In the genomic region with DNA sequence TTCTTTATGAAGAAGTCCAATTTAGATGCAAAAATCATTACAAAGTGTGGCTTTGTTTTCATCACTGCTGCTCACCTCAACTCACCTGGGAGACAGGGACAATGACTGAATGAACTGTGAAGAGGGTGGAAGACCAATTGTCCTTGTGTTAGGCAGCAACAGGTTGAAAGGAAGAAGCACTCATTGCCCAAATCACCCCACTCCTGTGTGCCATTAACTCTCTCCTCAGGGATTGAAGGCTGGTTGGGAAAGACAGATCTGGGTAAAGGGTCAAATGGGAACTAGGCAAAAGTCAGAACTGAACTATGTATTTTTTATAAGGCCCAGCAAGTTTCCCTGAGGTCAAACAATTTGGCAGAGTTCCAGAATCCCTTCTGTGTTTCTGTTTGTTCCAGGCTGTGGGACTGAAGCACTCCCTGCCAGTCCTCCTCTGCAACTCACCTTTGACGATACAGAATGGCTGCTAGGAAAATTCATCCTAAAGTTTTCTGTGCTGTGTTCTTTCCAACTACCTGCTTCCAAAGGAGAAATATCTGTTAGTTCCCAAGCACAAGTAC, we compare ENCODE assay signal across 29 cellular contexts.
DNase-seq lines count a peak whose midpoint lies in the region; ATAC-seq lines count a peak whose summit lies in the region.
"Had no signal": no experiment of that assay in that cellular context is flagged by ENCODE, and none has a peak within 500 bp of the region (broad histone marks: within the 10 kb centered on the region; RNA-seq: fewer than 3 reads in every experiment).

No MANE protein-coding gene starts in this region.

- H3K9me3 Mint-ChIP-seq in activated T-helper 2 cell treated with anti-CD3 and anti-CD28 coated beads, Interferon-gamma antibody, Interleukin-2, Interleukin-4, amounts not matched to agents 10 μg/mL and 5 μg/mL and 100 μg/mL, durations not matched to agents 14 hours and 24 hours and 36 hours: no peaks in the 10 kb centered on the region
- H3K9me3 Mint-ChIP-seq in naive thymus-derived CD8-positive, alpha-beta T cell: no peaks in the 10 kb centered on the region
- H3K9me3 Mint-ChIP-seq: activated naive CD8-positive, alpha-beta T cell treated with anti-CD3 and anti-CD28 coated beads, Interleukin-2, amount 10 ng/mL, durations not matched to agents 7 days and 5 days; dendritic cell treated with granulocyte-macrophage colony-stimulating factor and Interleukin-4, amounts not matched to agents 40 ng/mL and 50 ng/mL, for 4 days; endodermal cell; neural progenitor cell; T-helper 2 cell treated with Interferon-gamma antibody and Interleukin-4, amounts not matched to agents 5 μg/mL and 100 μg/mL, for 36 hours had no signal

- H3K36me3 Mint-ChIP-seq in activated T-helper 2 cell treated with anti-CD3 and anti-CD28 coated beads, Interferon-gamma antibody, Interleukin-2, Interleukin-4, amounts not matched to agents 10 μg/mL and 5 μg/mL and 100 μg/mL, durations not matched to agents 14 hours and 24 hours and 36 hours (ENCODE audit: low read depth): no peaks in the 10 kb centered on the region
- H3K36me3 Mint-ChIP-seq in naive thymus-derived CD8-positive, alpha-beta T cell: no peaks in the 10 kb centered on the region
- H3K36me3 Mint-ChIP-seq: activated naive CD8-positive, alpha-beta T cell treated with anti-CD3 and anti-CD28 coated beads, Interleukin-2, amount 10 ng/mL, durations not matched to agents 7 days and 5 days; immature natural killer cell; neural progenitor cell had no signal

- no peaks in the 10 kb centered on the region for H3K4me1 Mint-ChIP-seq in activated T-helper 2 cell treated with anti-CD3 and anti-CD28 coated beads, Interferon-gamma antibody, Interleukin-2, Interleukin-4, amounts not matched to agents 10 μg/mL and 5 μg/mL and 100 μg/mL, durations not matched to agents 14 hours and 24 hours and 36 hours (ENCODE audit: low read depth)
- no peaks in the 10 kb centered on the region for H3K4me1 Mint-ChIP-seq in naive thymus-derived CD8-positive, alpha-beta T cell
- H3K4me1 Mint-ChIP-seq: activated CD4-positive, alpha-beta T cell treated with anti-CD3 and anti-CD28 coated beads for 36 hours; activated naive CD8-positive, alpha-beta T cell treated with anti-CD3 and anti-CD28 coated beads, Interleukin-2, amount 10 ng/mL, durations not matched to agents 7 days and 5 days; B cell; immature natural killer cell had no signal

- DNase-seq in DMS153 (lab: John Stamatoyannopoulos, UW): peak; percentile 82
- DNase-seq in NCI-H1105 (lab: John Stamatoyannopoulos, UW): peak; percentile 88
- peak; percentile 87 for DNase-seq in NCI-H2081 treated with DMSO at 0.1 percent for 48 hours (lab: John Stamatoyannopoulos, UW)
- DNase-seq in NCI-H69 (lab: John Stamatoyannopoulos, UW): peak; percentile 95
- no peak for DNase-seq in activated T-helper 2 cell treated with anti-CD3 and anti-CD28 coated beads, Interferon-gamma antibody, Interleukin-2, Interleukin-4, amounts not matched to agents 10 μg/mL and 5 μg/mL and 100 μg/mL, durations not matched to agents 14 hours and 24 hours and 36 hours (ENCODE audit: low spot score)
- DNase-seq in GOT3 (lab: John Stamatoyannopoulos, UW): no peak
- no peak for DNase-seq in stimulated activated CD4-positive, alpha-beta T cell treated with anti-CD3 and anti-CD28 coated beads, Interleukin-4, amount 100 ng/mL, for 24 hours
- DNase-seq in naive thymus-derived CD8-positive, alpha-beta T cell: no peak
- DNase-seq: activated CD4-positive, alpha-beta T cell treated with anti-CD3 and anti-CD28 coated beads for 36 hours; activated effector memory CD4-positive, alpha-beta T cell treated with Interleukin-2 at 50 U/mL for 16 hours; activated naive CD8-positive, alpha-beta T cell treated with anti-CD3 and anti-CD28 coated beads, Interleukin-2, amount 10 ng/mL, durations not matched to agents 7 days and 5 days; activated T-cell treated with anti-CD3 and anti-CD28 coated beads for 4 hours; central memory CD4-positive, alpha-beta T cell; endodermal cell; gastrocnemius medialis; hippocampal formation; immature natural killer cell; KG1; mesenchymal stem cell; MM.1S; NCI-H2171 treated with DMSO at 0.1 percent for 48 hours; PC-3; stimulated activated CD4-positive, alpha-beta T cell treated with anti-CD3 and anti-CD28 coated beads, Interleukin-1b, Interleukin-23, amount 100 ng/mL, for 48 hours; trophoblast cell had no signal

- no peaks in the 10 kb centered on the region for H3K27me3 Mint-ChIP-seq in activated T-helper 2 cell treated with anti-CD3 and anti-CD28 coated beads, Interferon-gamma antibody, Interleukin-2, Interleukin-4, amounts not matched to agents 10 μg/mL and 5 μg/mL and 100 μg/mL, durations not matched to agents 14 hours and 24 hours and 36 hours (ENCODE audit: low read depth)
- peaks cover 4 to 26% (median 11%) of the 10 kb centered on the region in 5 donors for H3K27me3 Mint-ChIP-seq in naive thymus-derived CD8-positive, alpha-beta T cell
- H3K27me3 Mint-ChIP-seq: activated naive CD8-positive, alpha-beta T cell treated with anti-CD3 and anti-CD28 coated beads, Interleukin-2, amount 10 ng/mL, durations not matched to agents 7 days and 5 days; dendritic cell treated with granulocyte-macrophage colony-stimulating factor and Interleukin-4, amounts not matched to agents 40 ng/mL and 50 ng/mL, for 4 days had no signal

- intact Hi-C loops in activated T-helper 2 cell treated with anti-CD3 and anti-CD28 coated beads, Interferon-gamma antibody, Interleukin-2, Interleukin-4, amounts not matched to agents 10 μg/mL and 5 μg/mL and 100 μg/mL, durations not matched to agents 14 hours and 24 hours and 36 hours (cut with micrococcal nuclease): no loop called here

- H3K27ac Mint-ChIP-seq in activated T-helper 2 cell treated with anti-CD3 and anti-CD28 coated beads, Interferon-gamma antibody, Interleukin-2, Interleukin-4, amounts not matched to agents 10 μg/mL and 5 μg/mL and 100 μg/mL, durations not matched to agents 14 hours and 24 hours and 36 hours: no peak overlapping the region
- no peak overlapping the region for H3K27ac Mint-ChIP-seq in naive thymus-derived CD8-positive, alpha-beta T cell
- H3K27ac Mint-ChIP-seq: activated CD4-positive, alpha-beta T cell treated with anti-CD3 and anti-CD28 coated beads for 36 hours; activated naive CD8-positive, alpha-beta T cell treated with anti-CD3 and anti-CD28 coated beads, Interleukin-2, amount 10 ng/mL, durations not matched to agents 7 days and 5 days; B cell; dendritic cell treated with granulocyte-macrophage colony-stimulating factor and Interleukin-4, amounts not matched to agents 40 ng/mL and 50 ng/mL, for 4 days; endodermal cell; immature natural killer cell; T-helper 2 cell treated with Interferon-gamma antibody and Interleukin-4, amounts not matched to agents 5 μg/mL and 100 μg/mL, for 36 hours had no signal

- H3K4me3 Mint-ChIP-seq in activated T-helper 2 cell treated with anti-CD3 and anti-CD28 coated beads, Interferon-gamma antibody, Interleukin-2, Interleukin-4, amounts not matched to agents 10 μg/mL and 5 μg/mL and 100 μg/mL, durations not matched to agents 14 hours and 24 hours and 36 hours (ENCODE audit: low read depth): no peak overlapping the region
- H3K4me3 Mint-ChIP-seq in naive thymus-derived CD8-positive, alpha-beta T cell: no peak overlapping the region
- H3K4me3 Mint-ChIP-seq: activated CD4-positive, alpha-beta T cell treated with anti-CD3 and anti-CD28 coated beads for 36 hours; activated naive CD8-positive, alpha-beta T cell treated with anti-CD3 and anti-CD28 coated beads, Interleukin-2, amount 10 ng/mL, durations not matched to agents 7 days and 5 days; B cell; dendritic cell treated with granulocyte-macrophage colony-stimulating factor and Interleukin-4, amounts not matched to agents 40 ng/mL and 50 ng/mL, for 4 days; endodermal cell; immature natural killer cell; neural progenitor cell; T-helper 2 cell treated with Interferon-gamma antibody and Interleukin-4, amounts not matched to agents 5 μg/mL and 100 μg/mL, for 36 hours had no signal

- POLR2A ChIA-PET in naive thymus-derived CD8-positive, alpha-beta T cell (lab: Charles Lee): no interaction called here

- ATAC-seq in naive thymus-derived CD8-positive, alpha-beta T cell: no peak
- ATAC-seq: activated CD4-positive, alpha-beta T cell treated with anti-CD3 and anti-CD28 coated beads for 36 hours; gastrocnemius medialis; PC-3; Right ventricle myocardium inferior had no signal

Comparison
In these comparisons a context has a peak if more than half of its experiments do, and no peak if none do; other contexts are left out.
1. DNase-seq: peak in DMS153 (single experiment), NCI-H1105 (single experiment), NCI-H2081 treated with DMSO at 0.1 percent for 48 hours (single experiment) and NCI-H69 (single experiment); none in activated T-helper 2 cell treated with anti-CD3 and anti-CD28 coated beads, Interferon-gamma antibody, Interleukin-2, Interleukin-4, amounts not matched to agents 10 μg/mL and 5 μg/mL and 100 μg/mL, durations not matched to agents 14 hours and 24 hours and 36 hours (single experiment), GOT3 (single experiment), stimulated activated CD4-positive, alpha-beta T cell treated with anti-CD3 and anti-CD28 coated beads, Interleukin-4, amount 100 ng/mL, for 24 hours (single experiment) and naive thymus-derived CD8-positive, alpha-beta T cell (0 of 10).